Comparison of ENCODE assay signal across 19 cellular contexts in the genomic region with DNA sequence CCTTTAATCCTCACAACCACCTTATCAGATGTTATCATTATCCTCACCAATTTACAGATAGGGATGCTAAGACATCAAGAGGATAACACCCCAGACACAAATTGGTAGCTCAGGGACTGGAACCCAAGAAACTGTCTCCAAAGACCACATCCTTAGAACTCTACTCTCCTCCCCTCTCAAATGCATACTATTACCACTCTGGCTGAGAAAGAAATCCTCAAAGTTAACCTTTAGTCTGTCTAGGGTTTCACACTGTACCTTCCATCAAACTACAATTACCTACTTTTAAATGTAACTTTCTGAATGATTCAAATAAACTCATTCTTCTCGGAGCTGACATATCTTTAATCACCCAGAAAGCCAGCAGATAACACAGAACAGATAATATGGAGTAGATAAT. TPM values are rescaled to one million over a fixed set of nuclear protein-coding genes. Genes with fewer than 3 reads are reported as not detected.
DNase-seq lines count a peak whose midpoint lies in the region; ATAC-seq and TF ChIP-seq lines count a peak whose summit lies in the region.
"Had no signal": no experiment of that assay in that cellular context is flagged by ENCODE, and none has a peak within 500 bp of the region (broad histone marks: within the 10 kb centered on the region; RNA-seq: fewer than 3 reads in every experiment).

No MANE protein-coding gene starts in this region.

- no peaks in the 10 kb centered on the region for H3K27me3 ChIP-seq in OCI-LY3 (ENCODE audit: low read depth, low read length)
- no peaks in the 10 kb centered on the region for H3K27me3 ChIP-seq in colonic mucosa
- H3K27me3 ChIP-seq: BE2C had no signal

- H3K27ac ChIP-seq in OCI-LY3 (ENCODE audit: low read length) (no peak overlapping the region), colonic mucosa (no peak overlapping the region)
- H3K27ac ChIP-seq: HL-60, PC-9 had no signal

- intact Hi-C loops in activated T-helper 1 cell treated with anti-CD3 and anti-CD28 coated beads, Interleukin-12 subunit alpha, Interleukin-12 subunit beta, Interleukin-2, Interleukin-4 antibody, amounts not matched to agents 30 ng/mL and 10 ng/mL and 1 ng/mL, durations not matched to agents 14 hours and 24 hours and 36 hours (cut with micrococcal nuclease) = no loop called here
- intact Hi-C loops in colonic mucosa (cut with DNase I) = no loop called here

- H2AFZ ChIP-seq in OCI-LY3 (ENCODE audit: low read depth, low read length) = no peak overlapping the region
- H2AFZ ChIP-seq: PC-9 had no signal

- ATAC-seq in HG03571 (IDR thresholded peaks at IDR 0.05; ENCODE audit: unreplicated experiment) = no peak
- ATAC-seq: CD8-positive, alpha-beta T cell had no signal

- peaks cover 100% of the 10 kb centered on the region for H3K79me2 ChIP-seq in OCI-LY3 (ENCODE audit: low read length)

- no peak for DNase-seq in activated naive CD4-positive, alpha-beta T cell treated with anti-CD3 and anti-CD28 coated beads, Interleukin-2, amount 50 U/mL, for 16 hours
- DNase-seq in activated T-helper 1 cell treated with anti-CD3 and anti-CD28 coated beads, Interleukin-12 subunit alpha, Interleukin-12 subunit beta, Interleukin-2, Interleukin-4 antibody, amounts not matched to agents 30 ng/mL and 10 ng/mL and 1 ng/mL, durations not matched to agents 14 hours and 24 hours and 36 hours (ENCODE audit: low spot score) = no peak
- DNase-seq in neural crest cell (ENCODE audit: low read depth, low spot score) (no peak), SIG-M5 treated with dmso at 0.1 percent for 504 hours (lab: John Stamatoyannopoulos, UW; ENCODE audit: unreplicated experiment) (no peak), colonic mucosa (no peak)
- DNase-seq: BE2C; CD8-positive, alpha-beta T cell; DMS79 treated with DMSO at 0.1 percent for 48 hours; GDM1; HFFc6; KBM-7; NCI-H1048; NCI-H1694; NCI-H69; PC-9 had no signal

- H3K9ac ChIP-seq in OCI-LY3 (ENCODE audit: low read length) (no peak overlapping the region), colonic mucosa (ENCODE audit: low read depth in 2 of 2, low read length in 2 of 2) (no peak overlapping the region)

- H3K27me3 Mint-ChIP-seq in activated naive CD4-positive, alpha-beta T cell treated with anti-CD3 and anti-CD28 coated beads, Interleukin-2, amount 50 U/mL, for 24 hours = no peaks in the 10 kb centered on the region
- no peaks in the 10 kb centered on the region for H3K27me3 Mint-ChIP-seq in activated T-helper 1 cell treated with anti-CD3 and anti-CD28 coated beads, Interleukin-12 subunit alpha, Interleukin-12 subunit beta, Interleukin-2, Interleukin-4 antibody, amounts not matched to agents 30 ng/mL and 10 ng/mL and 1 ng/mL, durations not matched to agents 14 hours and 24 hours and 36 hours (ENCODE audit: insufficient read depth)
- H3K27me3 Mint-ChIP-seq in neural crest cell (ENCODE audit: low read depth) = no peaks in the 10 kb centered on the region

- no peak overlapping the region for H3K27ac Mint-ChIP-seq in activated naive CD4-positive, alpha-beta T cell treated with anti-CD3 and anti-CD28 coated beads, Interleukin-2, amount 50 U/mL, for 24 hours
- peak overlapping the region; percentile 5 for H3K27ac Mint-ChIP-seq in activated T-helper 1 cell treated with anti-CD3 and anti-CD28 coated beads, Interleukin-12 subunit alpha, Interleukin-12 subunit beta, Interleukin-2, Interleukin-4 antibody, amounts not matched to agents 30 ng/mL and 10 ng/mL and 1 ng/mL, durations not matched to agents 14 hours and 24 hours and 36 hours
- no peak overlapping the region for H3K27ac Mint-ChIP-seq in neural crest cell (ENCODE audit: unreplicated experiment)
- H3K27ac Mint-ChIP-seq: CD8-positive, alpha-beta T cell; HFFc6 had no signal

- H3K4me1 ChIP-seq in OCI-LY3 (ENCODE audit: low read length) (peaks cover 64% of the 10 kb centered on the region), colonic mucosa (peaks cover 2% of the 10 kb centered on the region)
- H3K4me1 ChIP-seq: BE2C had no signal

- peaks cover 90% of the 10 kb centered on the region for H4K20me1 ChIP-seq in OCI-LY3 (ENCODE audit: insufficient read depth, low read length)

- no peak for TF ChIP-seq CTCF in OCI-LY3 (IDR thresholded peaks at IDR 0.05; ENCODE audit: low read depth, low read length)
- TF ChIP-seq CTCF in neural crest cell (conservative IDR thresholded peaks at IDR 0.05) = no peak
- no peak for TF ChIP-seq CTCF in colonic mucosa (IDR thresholded peaks at IDR 0.05)

- H3K4me3 Mint-ChIP-seq in activated naive CD4-positive, alpha-beta T cell treated with anti-CD3 and anti-CD28 coated beads, Interleukin-2, amount 50 U/mL, for 24 hours = peak overlapping the region; percentile 4
- H3K4me3 Mint-ChIP-seq in activated T-helper 1 cell treated with anti-CD3 and anti-CD28 coated beads, Interleukin-12 subunit alpha, Interleukin-12 subunit beta, Interleukin-2, Interleukin-4 antibody, amounts not matched to agents 30 ng/mL and 10 ng/mL and 1 ng/mL, durations not matched to agents 14 hours and 24 hours and 36 hours = no peak overlapping the region
- peak overlapping the region; percentile 6 for H3K4me3 Mint-ChIP-seq in neural crest cell
- H3K4me3 Mint-ChIP-seq: CD8-positive, alpha-beta T cell; HFFc6 had no signal

- H3K36me3 ChIP-seq in OCI-LY3 (replicated peaks; ENCODE audit: low read depth, low read length) (peaks cover 13% of the 10 kb centered on the region), colonic mucosa (no peaks in the 10 kb centered on the region)
- H3K36me3 ChIP-seq: BE2C had no signal

- H3K36me3 Mint-ChIP-seq in activated naive CD4-positive, alpha-beta T cell treated with anti-CD3 and anti-CD28 coated beads, Interleukin-2, amount 50 U/mL, for 24 hours = peaks cover 10% of the 10 kb centered on the region
- H3K36me3 Mint-ChIP-seq in activated T-helper 1 cell treated with anti-CD3 and anti-CD28 coated beads, Interleukin-12 subunit alpha, Interleukin-12 subunit beta, Interleukin-2, Interleukin-4 antibody, amounts not matched to agents 30 ng/mL and 10 ng/mL and 1 ng/mL, durations not matched to agents 14 hours and 24 hours and 36 hours (ENCODE audit: low read depth) = peaks cover 12% of the 10 kb centered on the region
- no peaks in the 10 kb centered on the region for H3K36me3 Mint-ChIP-seq in neural crest cell (ENCODE audit: low read depth)
- H3K36me3 Mint-ChIP-seq: CD8-positive, alpha-beta T cell had no signal

- H3K4me2 ChIP-seq in OCI-LY3 (ENCODE audit: low read length) = 0 out of 2 replicates have a peak overlapping the region, but pooled peaks have one; percentile 0
- H3K4me2 ChIP-seq: PC-9 had no signal

- H3K4me3 ChIP-seq in OCI-LY3 (ENCODE audit: low read length) (no peak overlapping the region), colonic mucosa (no peak overlapping the region)
- H3K4me3 ChIP-seq: PC-9 had no signal

- H3K9me3 ChIP-seq in OCI-LY3 (ENCODE audit: insufficient read depth, low read length) (no peaks in the 10 kb centered on the region), colonic mucosa (no peaks in the 10 kb centered on the region)
- H3K9me3 ChIP-seq: BE2C had no signal

- H3K9me3 Mint-ChIP-seq in activated naive CD4-positive, alpha-beta T cell treated with anti-CD3 and anti-CD28 coated beads, Interleukin-2, amount 50 U/mL, for 24 hours = no peaks in the 10 kb centered on the region
- H3K9me3 Mint-ChIP-seq in activated T-helper 1 cell treated with anti-CD3 and anti-CD28 coated beads, Interleukin-12 subunit alpha, Interleukin-12 subunit beta, Interleukin-2, Interleukin-4 antibody, amounts not matched to agents 30 ng/mL and 10 ng/mL and 1 ng/mL, durations not matched to agents 14 hours and 24 hours and 36 hours = no peaks in the 10 kb centered on the region
- no peaks in the 10 kb centered on the region for H3K9me3 Mint-ChIP-seq in neural crest cell
- H3K9me3 Mint-ChIP-seq: CD8-positive, alpha-beta T cell; HFFc6 had no signal

- H3K4me1 Mint-ChIP-seq in activated naive CD4-positive, alpha-beta T cell treated with anti-CD3 and anti-CD28 coated beads, Interleukin-2, amount 50 U/mL, for 24 hours = peaks cover 57% of the 10 kb centered on the region
- H3K4me1 Mint-ChIP-seq in activated T-helper 1 cell treated with anti-CD3 and anti-CD28 coated beads, Interleukin-12 subunit alpha, Interleukin-12 subunit beta, Interleukin-2, Interleukin-4 antibody, amounts not matched to agents 30 ng/mL and 10 ng/mL and 1 ng/mL, durations not matched to agents 14 hours and 24 hours and 36 hours (ENCODE audit: low read depth) = peaks cover 63% of the 10 kb centered on the region
- H3K4me1 Mint-ChIP-seq in neural crest cell = peaks cover 47% of the 10 kb centered on the region

RNA-seq across cellular contexts. Expression of gene EZH2, which starts 6.6 kb away (rescaled TPM):
- 97.5 and 101 TPM in 2 replicates for total RNA-seq in activated T-helper 1 cell treated with anti-CD3 and anti-CD28 coated beads, Interleukin-12 subunit alpha, Interleukin-12 subunit beta, Interleukin-2, Interleukin-4 antibody, amounts not matched to agents 30 ng/mL and 10 ng/mL and 1 ng/mL, durations not matched to agents 14 hours and 24 hours and 36 hours
- total RNA-seq in neural crest cell (105 and 106 TPM in 2 replicates), colonic mucosa (10 to 100 TPM; 13.4 to 31.7 TPM)
